24 cellular contexts compared by ENCODE assay signal in genomic region chr5:98643544-98643943, GRCh38.
"Had no signal": no experiment of that assay in that cellular context is flagged by ENCODE, and none has a peak within 500 bp of the region (broad histone marks: within the 10 kb centered on the region; RNA-seq: fewer than 3 reads in every experiment).

No MANE protein-coding gene starts in this region.

- H3K9ac ChIP-seq: KMS-11 had no signal

- H3K4me2 ChIP-seq: KMS-11 had no signal

- H3K9me3 ChIP-seq: SJSA1 had no signal

- H3K27me3 Mint-ChIP-seq: IgD-negative memory B cell had no signal

- H3K4me3 ChIP-seq: K562, SJSA1, SK-N-MC had no signal

- H3K27me3 ChIP-seq: SJSA1 had no signal

- ATAC-seq: K562, Panc1 had no signal

- H3K36me3 Mint-ChIP-seq: IgD-negative memory B cell had no signal

- H3K27ac ChIP-seq: HL-60, KMS-11, RWPE1, SJSA1, SK-N-MC had no signal

- FAIRE-seq: HTR-8/SVneo, K562 had no signal

- H3K4me3 Mint-ChIP-seq: IgD-negative memory B cell had no signal

- H3K36me3 ChIP-seq: SJSA1 had no signal

- H3K4me1 Mint-ChIP-seq: IgD-negative memory B cell had no signal

- H3K4me1 ChIP-seq: SJSA1 had no signal

- H3K27ac Mint-ChIP-seq: IgD-negative memory B cell had no signal

- DNase-seq: Kasumi-1, MM.1S, NCI-H1092 treated with DMSO at 0.1 percent for 48 hours, NCI-H1436, NCI-H187, NCI-H2029, NCI-H2081 treated with DMSO at 0.1 percent for 48 hours, NCI-H2171, NCI-H226, NCI-H446, NCI-H510A, NCI-H524 treated with DMSO at 0.1 percent for 48 hours, NCI-H69, NCI-H774, SIG-M5 had no signal
